Comparison of ENCODE assay signal across 28 cellular contexts in genomic region chr1:231774719-231775322, GRCh38.
DNase-seq lines count a peak whose midpoint lies in the region; ATAC-seq, FAIRE-seq and TF ChIP-seq lines count a peak whose summit lies in the region.
"Had no signal": no experiment of that assay in that cellular context is flagged by ENCODE, and none has a peak within 500 bp of the region (broad histone marks: within the 10 kb centered on the region; RNA-seq: fewer than 3 reads in every experiment).

No MANE protein-coding gene starts in this region.

- H3K4me2 ChIP-seq in A549: no peak overlapping the region
- H3K4me2 ChIP-seq: smooth muscle cell had no signal

- H3K36me3 ChIP-seq in lower lobe of right lung: peaks cover 10% of the 10 kb centered on the region
- H3K36me3 ChIP-seq in CD8-positive, alpha-beta memory T cell (ENCODE audit: insufficient read depth, low read length): no peaks in the 10 kb centered on the region
- H3K36me3 ChIP-seq: ascending aorta had no signal

- TF ChIP-seq CTCF in A549 (IDR thresholded peaks at IDR 0.05) (no peak), lower lobe of right lung (IDR thresholded peaks at IDR 0.05) (no peak)

- no peaks in the 10 kb centered on the region for H3K27me3 ChIP-seq in lower lobe of right lung (ENCODE audit: low read depth)
- H3K27me3 ChIP-seq in CD8-positive, alpha-beta memory T cell (ENCODE audit: insufficient read depth, low read length, poor library complexity, severe bottlenecking): no peaks in the 10 kb centered on the region
- H3K27me3 ChIP-seq: ascending aorta, esophagus muscularis mucosa, gastroesophageal sphincter, testis had no signal

- peak overlapping the region in 1 of 8 donors; percentile 8 for H3K27ac Mint-ChIP-seq in CD8-positive, alpha-beta memory T cell
- H3K27ac Mint-ChIP-seq: activated CD4-positive, alpha-beta T cell treated with anti-CD3 and anti-CD28 coated beads for 36 hours; activated naive CD4-positive, alpha-beta T cell treated with anti-CD3 and anti-CD28 coated beads, Interleukin-2, amount 50 U/mL, for 24 hours; B cell had no signal

- TF ChIP-seq POLR2A in A549 (IDR thresholded peaks at IDR 0.05; ENCODE audit: low read length): no peak

- no peak overlapping the region for H3K27ac ChIP-seq in A549
- no peak overlapping the region for H3K27ac ChIP-seq in lower lobe of right lung
- H3K27ac ChIP-seq in CD8-positive, alpha-beta memory T cell (ENCODE audit: low read depth, low read length): no peak overlapping the region
- H3K27ac ChIP-seq: ascending aorta, testis had no signal

- H3K9me3 ChIP-seq in A549 (no peaks in the 10 kb centered on the region), lower lobe of right lung (no peaks in the 10 kb centered on the region)
- no peaks in the 10 kb centered on the region for H3K9me3 ChIP-seq in CD8-positive, alpha-beta memory T cell (ENCODE audit: low read length)
- H3K9me3 ChIP-seq: ascending aorta, esophagus muscularis mucosa, gastroesophageal sphincter, testis had no signal

- no peaks in the 10 kb centered on the region for H3K9me3 Mint-ChIP-seq in CD8-positive, alpha-beta memory T cell
- H3K9me3 Mint-ChIP-seq: activated naive CD4-positive, alpha-beta T cell treated with anti-CD3 and anti-CD28 coated beads, Interleukin-2, amount 50 U/mL, for 24 hours had no signal

- no peak for FAIRE-seq in A549 (lab: Jason Lieb, UNC)
- FAIRE-seq: GM12891, TTC549 had no signal

- H3K36me3 Mint-ChIP-seq in CD8-positive, alpha-beta memory T cell: peaks cover 6 to 22% (median 18%) of the 10 kb centered on the region in 3 donors

- intact Hi-C loops in lower lobe of right lung (cut with DNase I): no loop called here

- no peak for TF ChIP-seq RAD21 in A549 (conservative IDR thresholded peaks at IDR 0.05 in 1 of 2, IDR thresholded peaks at IDR 0.05 in 1 of 2)

- H3K4me3 ChIP-seq in A549 (no peak overlapping the region), lower lobe of right lung (no peak overlapping the region)
- H3K4me3 ChIP-seq in CD8-positive, alpha-beta memory T cell (ENCODE audit: low read length): no peak overlapping the region
- H3K4me3 ChIP-seq: ascending aorta, esophagus muscularis mucosa, gastroesophageal sphincter, smooth muscle cell, testis had no signal

- CTCF ChIA-PET in A549 (lab: Yijun Ruan, JAX): interaction anchor here (2.1 to 3.3 kb wide), 2 partner anchors 10 to 18 kb away, joined by 5 to 22 read pairs; no protein-coding TSS in a partner anchor
- CTCF ChIA-PET in CD8-positive, alpha-beta memory T cell (lab: Charles Lee): no interaction called here

- ATAC-seq in A549 (no peak), lower lobe of right lung (peak; percentile 31 to 36)
- ATAC-seq: activated CD4-positive, alpha-beta T cell treated with anti-CD3 and anti-CD28 coated beads for 36 hours; gastroesophageal sphincter had no signal

- POLR2A ChIA-PET in A549 (lab: Yijun Ruan, JAX): no interaction called here
- POLR2A ChIA-PET in CD8-positive, alpha-beta memory T cell (lab: Charles Lee): no interaction called here

- DNase-seq in A549 (ENCODE audit: low read depth in 1 of 2, low spot score in 1 of 2) (no peak), MV-4-11 (lab: John Stamatoyannopoulos, UW) (peak; percentile 88), amniotic epithelial cell (ENCODE audit: low read depth) (peak; percentile 10), lower lobe of right lung (no peak), NCI-H345 (lab: John Stamatoyannopoulos, UW) (no peak), middle frontal gyrus (ENCODE audit: extremely low spot score, low spot score) (no peak)
- no peak for DNase-seq in stimulated activated CD4-positive, alpha-beta T cell treated with anti-CD3 and anti-CD28 coated beads, Interleukin-4, amount 100 ng/mL, for 24 hours
- DNase-seq in CD8-positive, alpha-beta memory T cell: no peak
- DNase-seq: 8988T; activated CD4-positive, alpha-beta T cell treated with anti-CD3 and anti-CD28 coated beads for 36 hours; COR-L47; DMS79 treated with DMSO at 0.1 percent for 48 hours; effector CD8-positive, alpha-beta T cell; hypothalamus; NCI-H1436; NCI-H2107; NCI-H510A treated with DMSO at 0.1 percent for 48 hours; stimulated activated naive CD4-positive, alpha-beta T cell; SW 1271; testis had no signal

- H3K4me1 Mint-ChIP-seq in CD8-positive, alpha-beta memory T cell: no peaks in the 10 kb centered on the region
- H3K4me1 Mint-ChIP-seq: activated CD4-positive, alpha-beta T cell treated with anti-CD3 and anti-CD28 coated beads for 36 hours; activated naive CD4-positive, alpha-beta T cell treated with anti-CD3 and anti-CD28 coated beads, Interleukin-2, amount 50 U/mL, for 24 hours had no signal

- peaks cover 0 to 2% of the 10 kb centered on the region in 2 donors for H3K27me3 Mint-ChIP-seq in CD8-positive, alpha-beta memory T cell
- H3K27me3 Mint-ChIP-seq: activated CD4-positive, alpha-beta T cell treated with anti-CD3 and anti-CD28 coated beads for 36 hours; activated naive CD4-positive, alpha-beta T cell treated with anti-CD3 and anti-CD28 coated beads, Interleukin-2, amount 50 U/mL, for 24 hours; B cell had no signal

- H3K4me3 Mint-ChIP-seq in CD8-positive, alpha-beta memory T cell: no peak overlapping the region
- H3K4me3 Mint-ChIP-seq: activated CD4-positive, alpha-beta T cell treated with anti-CD3 and anti-CD28 coated beads for 36 hours; activated naive CD4-positive, alpha-beta T cell treated with anti-CD3 and anti-CD28 coated beads, Interleukin-2, amount 50 U/mL, for 24 hours; B cell had no signal

- 71% methylated on average over 3 of the region's 3 CpGs for WGBS in A549 (ENCODE audit: missing lambda C conversion rate)

- no peak for TF ChIP-seq EP300 in A549 (IDR thresholded peaks at IDR 0.05)

- no peaks in the 10 kb centered on the region for H3K4me1 ChIP-seq in A549
- peaks cover 5% of the 10 kb centered on the region for H3K4me1 ChIP-seq in lower lobe of right lung
- no peaks in the 10 kb centered on the region for H3K4me1 ChIP-seq in CD8-positive, alpha-beta memory T cell (ENCODE audit: insufficient read depth, low read length)
- H3K4me1 ChIP-seq: ascending aorta, testis had no signal

TF ChIP-seq in A549, 52 proteins besides CTCF, POLR2A, EP300 and RAD21:
- peak; percentile 95 for TF ChIP-seq MAFK (IDR thresholded peaks at IDR 0.05; ENCODE audit: partially characterized antibody)
- TF ChIP-seq FOXS1 (CRISPR knock-in tag; IDR thresholded peaks at IDR 0.05): no peak
- no peak for TF ChIP-seq PHF8 (IDR thresholded peaks at IDR 0.05; ENCODE audit: borderline replicate concordance, low read depth)

Comparison
In these comparisons a context has a peak if more than half of its experiments do, and no peak if none do; other contexts are left out.
1. ATAC-seq: peak in lower lobe of right lung (2 of 2); none in A549 (0 of 2).
2. DNase-seq: peak in MV-4-11 (single experiment) and amniotic epithelial cell (single experiment); none in A549 (0 of 2), lower lobe of right lung (single experiment), stimulated activated CD4-positive, alpha-beta T cell treated with anti-CD3 and anti-CD28 coated beads, Interleukin-4, amount 100 ng/mL, for 24 hours (single experiment), NCI-H345 (single experiment), CD8-positive, alpha-beta memory T cell (0 of 5) and middle frontal gyrus (single experiment).